ENCODE assay signal across 9 cellular contexts in the genomic region with DNA sequence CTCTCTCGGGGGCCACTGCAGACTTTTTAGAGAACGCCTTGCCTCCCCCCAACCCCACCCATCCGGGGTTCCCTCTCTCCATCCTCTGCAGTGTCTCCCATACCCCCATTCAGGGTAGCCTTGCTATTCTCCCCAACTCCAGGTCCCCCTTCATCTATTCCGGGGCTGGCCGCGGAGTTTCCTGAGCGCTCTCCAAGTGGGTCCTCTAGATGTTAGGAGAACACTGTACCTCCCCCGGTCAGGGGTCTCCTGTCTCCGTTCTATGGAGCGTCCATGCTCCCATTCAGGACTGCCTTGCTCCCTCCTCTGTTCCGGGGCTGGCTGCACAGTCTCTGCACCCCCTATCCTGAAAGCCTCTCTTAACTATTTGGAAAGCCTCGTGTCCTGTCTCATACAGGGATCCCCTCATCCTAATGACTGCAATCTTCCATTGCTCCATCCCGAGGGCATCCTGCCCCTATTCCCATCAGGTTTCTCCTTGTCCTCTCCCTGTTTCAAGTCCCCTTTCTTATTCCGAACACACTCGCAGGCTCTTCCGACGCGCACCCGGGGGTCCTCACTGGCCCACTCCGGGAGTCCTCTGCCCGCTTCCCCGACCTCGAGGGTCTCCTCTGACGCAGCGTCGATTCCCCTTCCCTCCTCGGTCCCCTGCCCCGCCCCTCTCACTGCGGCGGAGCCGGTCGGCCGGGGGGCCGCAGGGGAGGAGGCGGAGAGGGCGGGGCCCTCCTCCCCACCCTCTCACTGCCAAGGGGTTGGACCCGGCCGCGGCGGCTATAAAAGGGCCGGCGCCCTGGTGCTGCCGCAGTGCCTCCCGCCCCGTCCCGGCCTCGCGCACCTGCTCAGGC. TPM values are rescaled to one million over a fixed set of nuclear protein-coding genes. Genes with fewer than 3 reads are reported as not detected.
DNase-seq lines count a peak whose midpoint lies in the region; ATAC-seq and TF ChIP-seq lines count a peak whose summit lies in the region.
"Had no signal": no experiment of that assay in that cellular context is flagged by ENCODE, and none has a peak within 500 bp of the region (broad histone marks: within the 10 kb centered on the region; RNA-seq: fewer than 3 reads in every experiment).

A gene with protein sequence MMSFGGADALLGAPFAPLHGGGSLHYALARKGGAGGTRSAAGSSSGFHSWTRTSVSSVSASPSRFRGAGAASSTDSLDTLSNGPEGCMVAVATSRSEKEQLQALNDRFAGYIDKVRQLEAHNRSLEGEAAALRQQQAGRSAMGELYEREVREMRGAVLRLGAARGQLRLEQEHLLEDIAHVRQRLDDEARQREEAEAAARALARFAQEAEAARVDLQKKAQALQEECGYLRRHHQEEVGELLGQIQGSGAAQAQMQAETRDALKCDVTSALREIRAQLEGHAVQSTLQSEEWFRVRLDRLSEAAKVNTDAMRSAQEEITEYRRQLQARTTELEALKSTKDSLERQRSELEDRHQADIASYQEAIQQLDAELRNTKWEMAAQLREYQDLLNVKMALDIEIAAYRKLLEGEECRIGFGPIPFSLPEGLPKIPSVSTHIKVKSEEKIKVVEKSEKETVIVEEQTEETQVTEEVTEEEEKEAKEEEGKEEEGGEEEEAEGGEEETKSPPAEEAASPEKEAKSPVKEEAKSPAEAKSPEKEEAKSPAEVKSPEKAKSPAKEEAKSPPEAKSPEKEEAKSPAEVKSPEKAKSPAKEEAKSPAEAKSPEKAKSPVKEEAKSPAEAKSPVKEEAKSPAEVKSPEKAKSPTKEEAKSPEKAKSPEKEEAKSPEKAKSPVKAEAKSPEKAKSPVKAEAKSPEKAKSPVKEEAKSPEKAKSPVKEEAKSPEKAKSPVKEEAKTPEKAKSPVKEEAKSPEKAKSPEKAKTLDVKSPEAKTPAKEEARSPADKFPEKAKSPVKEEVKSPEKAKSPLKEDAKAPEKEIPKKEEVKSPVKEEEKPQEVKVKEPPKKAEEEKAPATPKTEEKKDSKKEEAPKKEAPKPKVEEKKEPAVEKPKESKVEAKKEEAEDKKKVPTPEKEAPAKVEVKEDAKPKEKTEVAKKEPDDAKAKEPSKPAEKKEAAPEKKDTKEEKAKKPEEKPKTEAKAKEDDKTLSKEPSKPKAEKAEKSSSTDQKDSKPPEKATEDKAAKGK (plus strand): TSS at position 802 of the 845 bp plus-strand sequence. CDS start 45 bp downstream, outside the sequence.

- intact Hi-C loops in heart right ventricle (cut with DNase I) = no loop called here
- intact Hi-C loops in left ventricle myocardium superior (cut with micrococcal nuclease) = no loop called here
- intact Hi-C loops in left colon (cut with DNase I, micrococcal nuclease) = no loop called here
- intact Hi-C loops in upper lobe of right lung (cut with DNase I) = no loop called here

- DNase-seq in heart right ventricle (no peak), left ventricle myocardium superior (no peak), left colon (no peak), upper lobe of right lung (no peak), LoVo (ENCODE audit: low spot score) (no peak)
- no peak for DNase-seq in activated CD8-positive, alpha-beta T cell treated with anti-CD3 and anti-CD28 coated beads, Interleukin-2, amount 10 ng/mL, durations not matched to agents 7 days and 5 days
- DNase-seq: T-helper 9 cell had no signal

- H3K27me3 Mint-ChIP-seq in activated CD8-positive, alpha-beta T cell treated with anti-CD3 and anti-CD28 coated beads, Interleukin-2, amount 10 ng/mL, durations not matched to agents 7 days and 5 days (ENCODE audit: low read depth) = peaks cover 37% of the 10 kb centered on the region

- H3K9me3 ChIP-seq in heart right ventricle (no peaks in the 10 kb centered on the region), upper lobe of right lung (no peaks in the 10 kb centered on the region)

- H3K4me1 Mint-ChIP-seq in activated CD8-positive, alpha-beta T cell treated with anti-CD3 and anti-CD28 coated beads, Interleukin-2, amount 10 ng/mL, durations not matched to agents 7 days and 5 days (ENCODE audit: low read depth) = peaks cover 10% of the 10 kb centered on the region

- POLR2A ChIA-PET in activated CD8-positive, alpha-beta T cell treated with anti-CD3 and anti-CD28 coated beads, Interleukin-2, amount 10 ng/mL, durations not matched to agents 7 days and 5 days (lab: Charles Lee) = no interaction called here

- H3K27ac ChIP-seq in heart right ventricle (no peak within 1 kb of the TSS), upper lobe of right lung (no peak within 1 kb of the TSS)

- TF ChIP-seq CTCF in heart right ventricle (IDR thresholded peaks at IDR 0.05) (no peak), upper lobe of right lung (IDR thresholded peaks at IDR 0.05) (no peak)

- H3K27me3 ChIP-seq in heart right ventricle (peaks cover 19 to 86% (median 70%) of the 10 kb centered on the region in 7 donors), upper lobe of right lung (peaks cover 39% of the 10 kb centered on the region)

- CTCF ChIA-PET in activated CD8-positive, alpha-beta T cell treated with anti-CD3 and anti-CD28 coated beads, Interleukin-2, amount 10 ng/mL, durations not matched to agents 7 days and 5 days (lab: Charles Lee) = no interaction called here

- H3K4me3 Mint-ChIP-seq in activated CD8-positive, alpha-beta T cell treated with anti-CD3 and anti-CD28 coated beads, Interleukin-2, amount 10 ng/mL, durations not matched to agents 7 days and 5 days = peak within 1 kb of the TSS; percentile 68

- 6% methylated on average over 48 of the region's 48 CpGs for WGBS in heart right ventricle, 2 donors

- peaks cover 2 to 27% (median 14%) of the 10 kb centered on the region in 9 donors for H3K4me1 ChIP-seq in heart right ventricle
- H3K4me1 ChIP-seq in upper lobe of right lung = peaks cover 15% of the 10 kb centered on the region

- H3K4me3 ChIP-seq in heart right ventricle (peak within 1 kb of the TSS in 9 of 10 donors; percentile 4 to 37 (median 22)), upper lobe of right lung (peak within 1 kb of the TSS; percentile 23)

- ATAC-seq in heart right ventricle (no peak), left ventricle myocardium superior (no peak), left colon (peak; percentile 58), upper lobe of right lung (no peak), GM18907 (IDR thresholded peaks at IDR 0.05; ENCODE audit: unreplicated experiment) (no peak), GM21717 (IDR thresholded peaks at IDR 0.05; ENCODE audit: unreplicated experiment) (no peak)
- ATAC-seq in activated CD8-positive, alpha-beta T cell treated with anti-CD3 and anti-CD28 coated beads, Interleukin-2, amount 10 ng/mL, durations not matched to agents 7 days and 5 days = no peak

- H3K27ac Mint-ChIP-seq in activated CD8-positive, alpha-beta T cell treated with anti-CD3 and anti-CD28 coated beads, Interleukin-2, amount 10 ng/mL, durations not matched to agents 7 days and 5 days = no peak within 1 kb of the TSS

- H3K36me3 ChIP-seq in heart right ventricle (no peaks in the 10 kb centered on the region), upper lobe of right lung (no peaks in the 10 kb centered on the region)

- peaks cover 4% of the 10 kb centered on the region for H3K36me3 Mint-ChIP-seq in activated CD8-positive, alpha-beta T cell treated with anti-CD3 and anti-CD28 coated beads, Interleukin-2, amount 10 ng/mL, durations not matched to agents 7 days and 5 days (ENCODE audit: low read depth)

- H3K9me3 Mint-ChIP-seq in activated CD8-positive, alpha-beta T cell treated with anti-CD3 and anti-CD28 coated beads, Interleukin-2, amount 10 ng/mL, durations not matched to agents 7 days and 5 days (ENCODE audit: insufficient read depth) = no peaks in the 10 kb centered on the region

RNA-seq across cellular contexts. Expression of the gene that starts here (rescaled TPM):
- under 1 TPM in 7 of 10 donors, not detected in 3; 0.12 to 0.60 (median 0.18) TPM for total RNA-seq in heart right ventricle
- polyA plus RNA-seq in heart right ventricle = under 1 TPM; 0.07 to 0.14 TPM
- 0.12 TPM for total RNA-seq in left ventricle myocardium superior
- 1 to 10 TPM; 4.2 to 4.7 TPM for total RNA-seq in activated CD8-positive, alpha-beta T cell treated with anti-CD3 and anti-CD28 coated beads, Interleukin-2, amount 10 ng/mL, durations not matched to agents 7 days and 5 days
- under 1 TPM; 0.12 to 0.34 TPM for total RNA-seq in left colon
- total RNA-seq in upper lobe of right lung = 0.46 TPM

Comparison
In these comparisons a context has a peak if more than half of its experiments do, and no peak if none do; other contexts are left out.
1. Peak in ATAC-seq in left colon; RNA of the gene not detected or under 1 TPM.